2 cellular contexts compared by ENCODE assay signal in genomic region chr14:87934185-87934584, GRCh38.
TF ChIP-seq lines count a peak whose summit lies in the region.

No MANE protein-coding gene starts in this region.

TF ChIP-seq in GM23338, 12 proteins besides CTCF, POLR2A, EP300 and RAD21:
- no peak for TF ChIP-seq EZH2 (IDR thresholded peaks at IDR 0.05; ENCODE audit: low read depth, unreplicated experiment)

TF ChIP-seq in H1, 55 proteins besides CTCF, POLR2A, EP300 and RAD21:
- TF ChIP-seq BCL11A (IDR thresholded peaks at IDR 0.05; ENCODE audit: low read depth in 2 of 2, low read length in 2 of 2), result no peak
- no peak for TF ChIP-seq PHF8 (conservative IDR thresholded peaks at IDR 0.05; ENCODE audit: low read depth, low read length)
- TF ChIP-seq TAF1 (IDR thresholded peaks at IDR 0.05; ENCODE audit: low read depth, low read length), result no peak
- TF ChIP-seq SUZ12 (IDR thresholded peaks at IDR 0.05; ENCODE audit: low read length), result no peak
- TF ChIP-seq HDAC2 (IDR thresholded peaks at IDR 0.05; ENCODE audit: borderline replicate concordance in 1 of 2, low read depth in 2 of 2, low read length in 2 of 2), result no peak
- TF ChIP-seq SAP30 (IDR thresholded peaks at IDR 0.05; ENCODE audit: insufficient read depth, insufficient replicate concordance, low read length), result no peak
- no peak for TF ChIP-seq EGR1 (IDR thresholded peaks at IDR 0.05; ENCODE audit: borderline replicate concordance, low read depth, low read length)
- no peak for TF ChIP-seq RFX5 (IDR thresholded peaks at IDR 0.05; ENCODE audit: borderline replicate concordance, low read depth, low read length)
- no peak for TF ChIP-seq CREB1 (IDR thresholded peaks at IDR 0.05)
- TF ChIP-seq BACH1 (IDR thresholded peaks at IDR 0.05; ENCODE audit: low read length), result no peak
- TF ChIP-seq ASH2L (IDR thresholded peaks at IDR 0.05; ENCODE audit: low read length), result no peak
- no peak for TF ChIP-seq NANOG (IDR thresholded peaks at IDR 0.05; ENCODE audit: insufficient read depth, low read depth, low read length, poor library complexity, severe bottlenecking)
- TF ChIP-seq GTF2F1 (IDR thresholded peaks at IDR 0.05; ENCODE audit: borderline replicate concordance, low read depth, low read length), result no peak
- TF ChIP-seq KDM5A (IDR thresholded peaks at IDR 0.05; ENCODE audit: low read length), result no peak
- TF ChIP-seq ATF3 (IDR thresholded peaks at IDR 0.05; ENCODE audit: insufficient read depth, low read depth, low read length), result no peak
